In the genomic region with DNA sequence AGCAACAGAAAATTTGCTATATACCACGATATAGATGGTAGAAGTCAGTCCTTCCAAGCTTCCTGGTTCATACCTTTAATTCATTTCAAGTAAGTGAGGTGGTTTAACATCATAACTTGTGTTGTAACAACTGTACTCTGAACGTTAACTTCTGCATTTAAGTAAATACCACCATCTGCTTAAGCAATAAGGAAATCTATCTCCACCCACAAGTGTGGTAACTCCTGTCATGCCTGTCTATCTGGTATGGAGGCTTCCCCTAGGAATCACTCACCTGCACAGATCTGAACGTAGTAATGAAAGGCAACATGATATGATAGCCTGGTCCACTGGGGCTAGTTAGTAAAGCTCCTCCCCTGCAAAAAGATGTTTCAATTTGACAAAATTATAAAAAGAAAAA, we compare ENCODE assay signal across 10 cellular contexts. TPM values are rescaled to one million over a fixed set of nuclear protein-coding genes. Genes with fewer than 3 reads are reported as not detected.
A peak's percentile ranks its signal among the peaks of the same experiment; 100 is the strongest.
DNase-seq lines count a peak whose midpoint lies in the region; ATAC-seq lines count a peak whose summit lies in the region.
"Had no signal": no experiment of that assay in that cellular context is flagged by ENCODE, and none has a peak within 500 bp of the region (broad histone marks: within the 10 kb centered on the region; RNA-seq: fewer than 3 reads in every experiment).

No MANE protein-coding gene starts in this region.

- peak overlapping the region; percentile 92 for H3K4me3 Mint-ChIP-seq in activated naive CD8-positive, alpha-beta T cell treated with anti-CD3 and anti-CD28 coated beads, Interleukin-2, amount 50 U/mL, for 24 hours
- H3K4me3 Mint-ChIP-seq in naive B cell = peak overlapping the region in 1 of 8 donors; percentile 96

- no peaks in the 10 kb centered on the region for H3K27me3 Mint-ChIP-seq in activated naive CD8-positive, alpha-beta T cell treated with anti-CD3 and anti-CD28 coated beads, Interleukin-2, amount 50 U/mL, for 24 hours
- no peaks in the 10 kb centered on the region for H3K27me3 Mint-ChIP-seq in naive B cell

- ATAC-seq in activated naive CD8-positive, alpha-beta T cell treated with anti-CD3 and anti-CD28 coated beads, Interleukin-2, amount 50 U/mL, for 24 hours = no peak
- no peak for ATAC-seq in naive B cell (ENCODE audit: low read depth in 2 of 2)

- DNase-seq in GF-D8 (lab: John Stamatoyannopoulos, UW) = peak; percentile 98
- DNase-seq in NCI-H2171 (lab: John Stamatoyannopoulos, UW) = peak; percentile 1
- no peak for DNase-seq in activated naive CD8-positive, alpha-beta T cell treated with anti-CD3 and anti-CD28 coated beads, Interleukin-2, amount 50 U/mL, for 24 hours
- DNase-seq in naive B cell = no peak
- DNase-seq in NCI-H1930 (lab: John Stamatoyannopoulos, UW) = no peak
- DNase-seq in EL = no peak
- no peak for DNase-seq in GDM1 (lab: John Stamatoyannopoulos, UW)
- no peak for DNase-seq in NCI-H2196 treated with DMSO at 0.1 percent for 48 hours (lab: John Stamatoyannopoulos, UW; ENCODE audit: unreplicated experiment)
- DNase-seq: Right ventricle myocardium superior had no signal

- H3K9me3 Mint-ChIP-seq in activated naive CD8-positive, alpha-beta T cell treated with anti-CD3 and anti-CD28 coated beads, Interleukin-2, amount 50 U/mL, for 24 hours = no peaks in the 10 kb centered on the region
- no peaks in the 10 kb centered on the region for H3K9me3 Mint-ChIP-seq in naive B cell
- H3K9me3 Mint-ChIP-seq: activated T-helper 1 cell treated with anti-CD3 and anti-CD28 coated beads, Interleukin-12 subunit alpha, Interleukin-12 subunit beta, Interleukin-2, Interleukin-4 antibody, amounts not matched to agents 30 ng/mL and 10 ng/mL and 1 ng/mL, durations not matched to agents 14 hours and 24 hours and 36 hours had no signal

- peaks cover 54% of the 10 kb centered on the region for H3K4me1 Mint-ChIP-seq in activated naive CD8-positive, alpha-beta T cell treated with anti-CD3 and anti-CD28 coated beads, Interleukin-2, amount 50 U/mL, for 24 hours
- H3K4me1 Mint-ChIP-seq in naive B cell = peaks cover 36 to 46% (median 40%) of the 10 kb centered on the region in 3 donors

- peaks cover 48% of the 10 kb centered on the region for H3K36me3 Mint-ChIP-seq in activated naive CD8-positive, alpha-beta T cell treated with anti-CD3 and anti-CD28 coated beads, Interleukin-2, amount 50 U/mL, for 24 hours (ENCODE audit: low read depth)
- H3K36me3 Mint-ChIP-seq in naive B cell = peaks cover 0 to 8% of the 10 kb centered on the region in 2 donors

- peak overlapping the region; percentile 37 for H3K27ac Mint-ChIP-seq in activated naive CD8-positive, alpha-beta T cell treated with anti-CD3 and anti-CD28 coated beads, Interleukin-2, amount 50 U/mL, for 24 hours
- peak overlapping the region in 4 of 6 donors; percentile 67 to 98 (median 82) for H3K27ac Mint-ChIP-seq in naive B cell
- H3K27ac Mint-ChIP-seq: activated T-helper 1 cell treated with anti-CD3 and anti-CD28 coated beads, Interleukin-12 subunit alpha, Interleukin-12 subunit beta, Interleukin-2, Interleukin-4 antibody, amounts not matched to agents 30 ng/mL and 10 ng/mL and 1 ng/mL, durations not matched to agents 14 hours and 24 hours and 36 hours had no signal

RNA-seq across cellular contexts. Expression of a gene that starts 2.3 kb away (rescaled TPM):
- 10 to 100 TPM in 2 of 6 donors, 1 to 10 TPM in 4; 3.4 to 14.6 (median 9.8) TPM for polyA plus RNA-seq in naive B cell (ENCODE audit: low read depth in 6 of 6)

RNA-seq across cellular contexts. Expression of a gene that starts 45.9 kb away (rescaled TPM):
- polyA plus RNA-seq in naive B cell (ENCODE audit: low read depth in 6 of 6) = 10 to 100 TPM in 4 of 6 donors, 1 to 10 TPM in 2; 7.5 to 15.5 (median 12.4) TPM

Comparison
In these comparisons a context has a peak if more than half of its experiments do, and no peak if none do; other contexts are left out.
1. DNase-seq: peak in GF-D8 (single experiment) and NCI-H2171 (single experiment); none in activated naive CD8-positive, alpha-beta T cell treated with anti-CD3 and anti-CD28 coated beads, Interleukin-2, amount 50 U/mL, for 24 hours (single experiment), naive B cell (single experiment), NCI-H1930 (0 of 2), EL (single experiment), GDM1 (single experiment) and NCI-H2196 treated with DMSO at 0.1 percent for 48 hours (single experiment).